8 cellular contexts compared by ENCODE assay signal in genomic region chr12:132908145-132909029, GRCh38. TPM values are rescaled to one million over a fixed set of nuclear protein-coding genes. Genes with fewer than 3 reads are reported as not detected.
DNase-seq lines count a peak whose midpoint lies in the region; ATAC-seq and TF ChIP-seq lines count a peak whose summit lies in the region.

No MANE protein-coding gene starts in this region.

- no peak for TF ChIP-seq CTCF in 22Rv1 (IDR thresholded peaks at IDR 0.05)

- H3K4me3 ChIP-seq in mononuclear cell (ENCODE audit: low read length): peak overlapping the region; percentile 51

- peaks cover 23% of the 10 kb centered on the region for H3K27me3 ChIP-seq in mononuclear cell (ENCODE audit: insufficient read depth, low read length)

- peak; percentile 96 for DNase-seq in NCI-H526 treated with DMSO at 0.1 percent for 48 hours (lab: John Stamatoyannopoulos, UW)
- DNase-seq in activated T-cell treated with anti-CD3 and anti-CD28 coated beads for 48 hours (ENCODE audit: low read depth): peak; percentile 93
- peak; percentile 96 for DNase-seq in epithelial cell of prostate (ENCODE audit: low read depth, low spot score)
- DNase-seq in stimulated activated CD8-positive, alpha-beta memory T cell treated with anti-CD3 and anti-CD28 coated beads, Interleukin-15, amount 100 ng/mL, for 48 hours (ENCODE audit: low read depth in 2 of 2): peak; percentile 96

- peaks cover 18% of the 10 kb centered on the region for H3K4me1 ChIP-seq in mononuclear cell (ENCODE audit: insufficient read depth, low read length)

- ATAC-seq in GM18858 (IDR thresholded peaks at IDR 0.05; ENCODE audit: unreplicated experiment) (peak; percentile 92), HG03097 (IDR thresholded peaks at IDR 0.05; ENCODE audit: low FRiP score, unreplicated experiment) (peak; percentile 85)

- H3K9me3 ChIP-seq in mononuclear cell (ENCODE audit: low read depth, low read length): peaks cover 13% of the 10 kb centered on the region

- H3K27ac ChIP-seq in 22Rv1: peak overlapping the region; percentile 95
- H3K27ac ChIP-seq in epithelial cell of prostate: peak overlapping the region; percentile 51

RNA-seq across cellular contexts. Expression of gene CHFR, which starts 21.0 kb away (rescaled TPM):
- 51.2 TPM for total RNA-seq in mononuclear cell

RNA-seq across cellular contexts. Expression of gene ZNF605, which starts 47.7 kb away (rescaled TPM):
- total RNA-seq in mononuclear cell: 2.5 TPM

Comparison
In these comparisons a context has a peak if more than half of its experiments do, and no peak if none do; other contexts are left out.
1. Peak in every context shown above with its lines: DNase-seq, ATAC-seq, H3K4me3 ChIP-seq and H3K27ac ChIP-seq.